Comparison of ENCODE assay signal across 1 cellular context in genomic region chr11:65762169-65762568, GRCh38. TPM values are rescaled to one million over a fixed set of nuclear protein-coding genes. Genes with fewer than 3 reads are reported as not detected.
"Had no signal": no experiment of that assay in that cellular context is flagged by ENCODE, and none has a peak within 500 bp of the region (broad histone marks: within the 10 kb centered on the region; RNA-seq: fewer than 3 reads in every experiment).

No MANE protein-coding gene starts in this region.

RNA-seq across cellular contexts. Expression of gene OVOL1, which starts 24.7 kb away (rescaled TPM):
- total RNA-seq: G401 had no signal
